10 cellular contexts compared by ENCODE assay signal in genomic region chr11:65565624-65566453, GRCh38. TPM values are rescaled to one million over a fixed set of nuclear protein-coding genes. Genes with fewer than 3 reads are reported as not detected.
DNase-seq lines count a peak whose midpoint lies in the region; ATAC-seq and TF ChIP-seq lines count a peak whose summit lies in the region.
"Had no signal": no experiment of that assay in that cellular context is flagged by ENCODE, and none has a peak within 500 bp of the region (broad histone marks: within the 10 kb centered on the region; RNA-seq: fewer than 3 reads in every experiment).

No MANE protein-coding gene starts in this region.

- DNase-seq in CD8-positive, alpha-beta T cell: peak in 3 of 7 experiments; percentile 48 to 67 (median 55)
- DNase-seq in NCI-H187 treated with DMSO at 0.1 percent for 48 hours (lab: John Stamatoyannopoulos, UW) (peak; percentile 61), ascending aorta (ENCODE audit: low spot score in 2 of 2) (no peak), mucosa of descending colon (no peak), amygdala (lab: John Stamatoyannopoulos, UW) (no peak), HCEC 1CT (no peak), A673 (ENCODE audit: low spot score) (no peak)
- peak; percentile 58 for DNase-seq in natural killer cell treated with Interleukin-12 subunit alpha and Interleukin-12 subunit beta and Interleukin-15 and Interleukin-18, amount 100 ng/mL, for 72 hours (ENCODE audit: low spot score)
- DNase-seq: aorta, GDM1 had no signal

- TF ChIP-seq CTCF in CD8-positive, alpha-beta T cell (IDR thresholded peaks at IDR 0.05): no peak
- no peak for TF ChIP-seq CTCF in ascending aorta (IDR thresholded peaks at IDR 0.05)
- TF ChIP-seq CTCF in mucosa of descending colon (IDR thresholded peaks at IDR 0.05): no peak
- TF ChIP-seq CTCF in A673 (conservative IDR thresholded peaks at IDR 0.05; ENCODE audit: low read depth, low read length): no peak

- H3K4me1 Mint-ChIP-seq in CD8-positive, alpha-beta T cell (ENCODE audit: low read depth): peaks cover 58% of the 10 kb centered on the region
- peaks cover 49 to 58% of the 10 kb centered on the region in 2 donors for H3K4me1 Mint-ChIP-seq in natural killer cell treated with Interleukin-12 subunit alpha and Interleukin-12 subunit beta and Interleukin-15 and Interleukin-18, amount 100 ng/mL, for 72 hours (ENCODE audit: low read depth in 2 of 2)

- peak overlapping the region; percentile 43 for H3K27ac ChIP-seq in CD8-positive, alpha-beta T cell (ENCODE audit: low read depth, low read length)
- H3K27ac ChIP-seq in ascending aorta (peak overlapping the region; percentile 58 to 67), A673 (ENCODE audit: low read depth, low read length, poor library complexity, severe bottlenecking) (no peak overlapping the region)

- peak overlapping the region; percentile 69 for H3K4me3 Mint-ChIP-seq in CD8-positive, alpha-beta T cell
- peak overlapping the region; percentile 82 for H3K4me3 Mint-ChIP-seq in natural killer cell treated with Interleukin-12 subunit alpha and Interleukin-12 subunit beta and Interleukin-15 and Interleukin-18, amount 100 ng/mL, for 72 hours

- POLR2A ChIA-PET in CD8-positive, alpha-beta T cell (lab: Charles Lee): interaction anchor here (0.7 to 2.5 kb wide), 13 partner anchors 7 to 141 kb away, joined by 3 to 16 read pairs (median 4); partner anchors contain the start of genes EHBP1L1, MALAT1 and PCNX3
- POLR2A ChIA-PET in A673 (lab: Charles Lee; ENCODE audit: low non-redundant PET): no interaction called here

- no peaks in the 10 kb centered on the region for H3K9me3 ChIP-seq in CD8-positive, alpha-beta T cell (ENCODE audit: low read length)
- H3K9me3 ChIP-seq in ascending aorta: no peaks in the 10 kb centered on the region
- H3K9me3 ChIP-seq in mucosa of descending colon: no peaks in the 10 kb centered on the region
- no peaks in the 10 kb centered on the region for H3K9me3 ChIP-seq in A673 (ENCODE audit: low read depth, low read length, poor library complexity, severe bottlenecking)

- H3K9me3 Mint-ChIP-seq in CD8-positive, alpha-beta T cell: no peaks in the 10 kb centered on the region
- no peaks in the 10 kb centered on the region for H3K9me3 Mint-ChIP-seq in natural killer cell treated with Interleukin-12 subunit alpha and Interleukin-12 subunit beta and Interleukin-15 and Interleukin-18, amount 100 ng/mL, for 72 hours

- H3K4me3 ChIP-seq in CD8-positive, alpha-beta T cell (ENCODE audit: low read depth, low read length): no peak overlapping the region
- H3K4me3 ChIP-seq in ascending aorta (no peak overlapping the region), mucosa of descending colon (no peak overlapping the region), A673 (ENCODE audit: low read depth, low read length, poor library complexity, severe bottlenecking) (no peak overlapping the region)

- no peaks in the 10 kb centered on the region for H3K36me3 ChIP-seq in CD8-positive, alpha-beta T cell (ENCODE audit: insufficient read depth, low read length)
- H3K36me3 ChIP-seq in ascending aorta (no peaks in the 10 kb centered on the region), mucosa of descending colon (ENCODE audit: low read depth) (no peaks in the 10 kb centered on the region), A673 (ENCODE audit: insufficient read depth, low read length, poor library complexity, severe bottlenecking) (peaks cover 6% of the 10 kb centered on the region)

- no peaks in the 10 kb centered on the region for H3K27me3 Mint-ChIP-seq in CD8-positive, alpha-beta T cell (ENCODE audit: low read depth)
- no peaks in the 10 kb centered on the region for H3K27me3 Mint-ChIP-seq in natural killer cell treated with Interleukin-12 subunit alpha and Interleukin-12 subunit beta and Interleukin-15 and Interleukin-18, amount 100 ng/mL, for 72 hours

- H3K27ac Mint-ChIP-seq in CD8-positive, alpha-beta T cell: peak overlapping the region; percentile 96
- peak overlapping the region; percentile 95 to 98 for H3K27ac Mint-ChIP-seq in natural killer cell treated with Interleukin-12 subunit alpha and Interleukin-12 subunit beta and Interleukin-15 and Interleukin-18, amount 100 ng/mL, for 72 hours

- BruUV-seq in A673 (replicated peaks; lab: Mats Ljungman, UMichigan): no TSS peak

- CTCF ChIA-PET in CD8-positive, alpha-beta T cell (lab: Charles Lee): interaction anchor here (0.8 to 5.0 kb wide), 9 partner anchors 8 to 49 kb away, joined by 3 to 37 read pairs (median 4); partner anchors contain the start of gene EHBP1L1
- CTCF ChIA-PET in A673 (lab: Charles Lee): interaction anchor here (0.7 kb wide), 1 partner anchor 213 kb away, joined by 7 read pairs; no protein-coding TSS in a partner anchor

- H3K36me3 Mint-ChIP-seq in CD8-positive, alpha-beta T cell: peaks cover 25% of the 10 kb centered on the region
- H3K36me3 Mint-ChIP-seq in natural killer cell treated with Interleukin-12 subunit alpha and Interleukin-12 subunit beta and Interleukin-15 and Interleukin-18, amount 100 ng/mL, for 72 hours: no peaks in the 10 kb centered on the region

- peak; percentile 12 for ATAC-seq in CD8-positive, alpha-beta T cell
- ATAC-seq in natural killer cell treated with Interleukin-12 subunit alpha and Interleukin-12 subunit beta and Interleukin-15 and Interleukin-18, amount 100 ng/mL, for 72 hours: peak in 1 of 2 donors; percentile 1
- no peak for ATAC-seq in mucosa of descending colon

- intact Hi-C loops in CD8-positive, alpha-beta T cell (cut with DNase I, micrococcal nuclease): no loop called here
- intact Hi-C loops in ascending aorta (cut with DNase I): no loop called here
- intact Hi-C loops in mucosa of descending colon (cut with DNase I, micrococcal nuclease): no loop called here
- intact Hi-C loops in A673 (cut with micrococcal nuclease; ENCODE audit: unreplicated experiment): no loop called here

- H3K27me3 ChIP-seq in CD8-positive, alpha-beta T cell (ENCODE audit: insufficient read depth, low read length): no peaks in the 10 kb centered on the region
- H3K27me3 ChIP-seq in ascending aorta (no peaks in the 10 kb centered on the region), A673 (replicated peaks; ENCODE audit: insufficient read depth, low read depth, low read length, poor library complexity) (no peaks in the 10 kb centered on the region)

- H3K4me1 ChIP-seq in CD8-positive, alpha-beta T cell (ENCODE audit: insufficient read depth, low read length): peaks cover 65% of the 10 kb centered on the region
- peaks cover 18 to 49% of the 10 kb centered on the region in 2 donors for H3K4me1 ChIP-seq in ascending aorta
- peaks cover 18% of the 10 kb centered on the region for H3K4me1 ChIP-seq in mucosa of descending colon (ENCODE audit: low read depth)
- H3K4me1 ChIP-seq in A673 (ENCODE audit: insufficient read depth, low read length, poor library complexity, severe bottlenecking): peaks cover 10% of the 10 kb centered on the region

RNA-seq across cellular contexts. Expression of gene ZNRD2, which starts 4.4 kb away (rescaled TPM):
- total RNA-seq in CD8-positive, alpha-beta T cell: 10 to 100 TPM; 35.6 to 41.4 TPM
- total RNA-seq in ascending aorta (157 TPM), mucosa of descending colon (10 to 100 TPM; 20.9 to 24.6 (median 21.0) TPM), A673 (2021) (95.4 and 98.9 TPM in 2 replicates)
- 10 to 100 TPM; 55.8 to 89.3 TPM for total RNA-seq in natural killer cell treated with Interleukin-12 subunit alpha and Interleukin-12 subunit beta and Interleukin-15 and Interleukin-18, amount 100 ng/mL, for 72 hours

RNA-seq across cellular contexts. Expression of gene FAM89B, which starts 6.5 kb away (rescaled TPM):
- total RNA-seq in CD8-positive, alpha-beta T cell: 10 to 100 TPM; 20.6 to 20.8 TPM
- total RNA-seq in ascending aorta (104 TPM), mucosa of descending colon (10 to 100 TPM; 26.4 to 61.2 (median 28.5) TPM), A673 (2021) (79.8 and 88.3 TPM in 2 replicates)
- 10 to 100 TPM; 38.0 to 71.5 TPM for total RNA-seq in natural killer cell treated with Interleukin-12 subunit alpha and Interleukin-12 subunit beta and Interleukin-15 and Interleukin-18, amount 100 ng/mL, for 72 hours

RNA-seq across cellular contexts. Expression of gene LTBP3, which starts 7.7 kb away (rescaled TPM):
- 100 to 1,000 TPM; 231 to 246 TPM for total RNA-seq in CD8-positive, alpha-beta T cell
- 702 TPM for total RNA-seq in ascending aorta
- total RNA-seq in natural killer cell treated with Interleukin-12 subunit alpha and Interleukin-12 subunit beta and Interleukin-15 and Interleukin-18, amount 100 ng/mL, for 72 hours: 10 to 100 TPM; 42.3 to 60.2 TPM
- 100 to 1,000 TPM in 1 of 3 donors, 10 to 100 TPM in 2; 22.6 to 133 (median 36.7) TPM for total RNA-seq in mucosa of descending colon
- 92.1 and 123 TPM in 2 replicates for total RNA-seq in A673 (2021)

RNA-seq across cellular contexts. Expression of gene EHBP1L1, which starts 10.0 kb away (rescaled TPM):
- total RNA-seq in CD8-positive, alpha-beta T cell: 10 to 100 TPM; 64.7 to 65.1 TPM
- total RNA-seq in ascending aorta: 418 TPM
- total RNA-seq in natural killer cell treated with Interleukin-12 subunit alpha and Interleukin-12 subunit beta and Interleukin-15 and Interleukin-18, amount 100 ng/mL, for 72 hours: 100 to 1,000 TPM; 156 to 188 TPM
- 100 to 1,000 TPM in 1 of 3 donors, 10 to 100 TPM in 2; 65.8 to 208 (median 65.9) TPM for total RNA-seq in mucosa of descending colon
- total RNA-seq in A673 (2021): 29.5 and 40.9 TPM in 2 replicates

RNA-seq across cellular contexts. Expression of gene KCNK7, which starts 29.8 kb away (rescaled TPM):
- total RNA-seq in CD8-positive, alpha-beta T cell: 10 to 100 TPM in 1 of 2 experiments, 1 to 10 TPM in 1; 9.1 to 11.1 TPM
- total RNA-seq in ascending aorta (not detected), mucosa of descending colon (1 to 10 TPM in 2 of 3 donors, under 1 TPM in 1; 0.49 to 1.7 (median 1.5) TPM), A673 (2021) (1.7 and 2.3 TPM in 2 replicates)
- 1 to 10 TPM; 2.3 to 2.8 TPM for total RNA-seq in natural killer cell treated with Interleukin-12 subunit alpha and Interleukin-12 subunit beta and Interleukin-15 and Interleukin-18, amount 100 ng/mL, for 72 hours

Comparison
In these comparisons a context has a peak if more than half of its experiments do, and no peak if none do; other contexts are left out.
1. DNase-seq: peak in NCI-H187 treated with DMSO at 0.1 percent for 48 hours (single experiment) and natural killer cell treated with Interleukin-12 subunit alpha and Interleukin-12 subunit beta and Interleukin-15 and Interleukin-18, amount 100 ng/mL, for 72 hours (single experiment); none in ascending aorta (0 of 2), mucosa of descending colon (0 of 3), amygdala (0 of 56), HCEC 1CT (single experiment) and A673 (single experiment).